Comparison of ENCODE assay signal across 8 cellular contexts in genomic region chr4:38131371-38132139, GRCh38.
DNase-seq lines count a peak whose midpoint lies in the region; ATAC-seq and TF ChIP-seq lines count a peak whose summit lies in the region.

No MANE protein-coding gene starts in this region.

- H3K27ac Mint-ChIP-seq in activated T-helper 17 cell treated with anti-CD3 and anti-CD28 coated beads, Interleukin-2, amount 50 U/mL, for 72 hours = peak overlapping the region; percentile 98

- DNase-seq in MM.1S (peak; percentile 54), cardiac muscle cell (ENCODE audit: low read depth in 1 of 2, low spot score in 1 of 2) (peak; percentile 39 to 43), NCI-H345 treated with DMSO at 0.1 percent for 48 hours (lab: John Stamatoyannopoulos, UW; ENCODE audit: unreplicated experiment) (no peak), dermis blood vessel endothelial cell (no peak), T1000 (lab: John Stamatoyannopoulos, UW) (no peak)
- peak; percentile 39 for DNase-seq in stimulated activated CD4-positive, alpha-beta T cell treated with anti-CD3 and anti-CD28 coated beads, Interleukin-1b, Interleukin-23, amount 100 ng/mL, for 1 hour (ENCODE audit: low read depth in 2 of 2)

- no peaks in the 10 kb centered on the region for H4K20me1 ChIP-seq in MM.1S (ENCODE audit: insufficient read depth, low read length)

- H3K4me1 ChIP-seq in MM.1S (ENCODE audit: low read length) = peaks cover 72% of the 10 kb centered on the region
- H3K4me1 ChIP-seq in cardiac muscle cell (ENCODE audit: low read depth) = peaks cover 16% of the 10 kb centered on the region

- H3K9me3 ChIP-seq in MM.1S (replicated peaks; ENCODE audit: insufficient read depth, low read length) = no peaks in the 10 kb centered on the region
- H3K9me3 ChIP-seq in cardiac muscle cell (ENCODE audit: low read depth) = no peaks in the 10 kb centered on the region

- no peaks in the 10 kb centered on the region for H3K9me2 ChIP-seq in MM.1S (replicated peaks; ENCODE audit: insufficient read depth, low read length)

- no peak overlapping the region for H2AFZ ChIP-seq in MM.1S (ENCODE audit: low read length)

- TF ChIP-seq CTCF in MM.1S (IDR thresholded peaks at IDR 0.05; ENCODE audit: low read length) (no peak), cardiac muscle cell (IDR thresholded peaks at IDR 0.05; ENCODE audit: low read depth, low read length) (no peak)

- H3K36me3 ChIP-seq in MM.1S (replicated peaks; ENCODE audit: insufficient read depth, low read length) = no peaks in the 10 kb centered on the region; the same call in 1 of the 2 replicates
- H3K36me3 ChIP-seq in cardiac muscle cell = no peaks in the 10 kb centered on the region

- no peaks in the 10 kb centered on the region for H3K27me3 Mint-ChIP-seq in activated T-helper 17 cell treated with anti-CD3 and anti-CD28 coated beads, Interleukin-2, amount 50 U/mL, for 72 hours

- H3K27ac ChIP-seq in MM.1S (ENCODE audit: low read length) = peak overlapping the region; percentile 93
- H3K27ac ChIP-seq in cardiac muscle cell = peak overlapping the region; percentile 52

- peaks cover 69% of the 10 kb centered on the region for H3K36me3 Mint-ChIP-seq in activated T-helper 17 cell treated with anti-CD3 and anti-CD28 coated beads, Interleukin-2, amount 50 U/mL, for 72 hours (ENCODE audit: low read depth)

- peak overlapping the region; percentile 77 for H3K4me3 Mint-ChIP-seq in activated T-helper 17 cell treated with anti-CD3 and anti-CD28 coated beads, Interleukin-2, amount 50 U/mL, for 72 hours

- peak overlapping the region; percentile 75 for H3K9ac ChIP-seq in MM.1S (ENCODE audit: low read length)

- peak overlapping the region; percentile 3; the same call in 1 of the 2 replicates for H3K4me3 ChIP-seq in MM.1S (ENCODE audit: low read length)
- no peak overlapping the region for H3K4me3 ChIP-seq in cardiac muscle cell

- H3K9me3 Mint-ChIP-seq in activated T-helper 17 cell treated with anti-CD3 and anti-CD28 coated beads, Interleukin-2, amount 50 U/mL, for 72 hours = no peaks in the 10 kb centered on the region

- H3K27me3 ChIP-seq in MM.1S (replicated peaks; ENCODE audit: insufficient read depth, low read length) (no peaks in the 10 kb centered on the region), cardiac muscle cell (no peaks in the 10 kb centered on the region)

- ATAC-seq in GM18907 (IDR thresholded peaks at IDR 0.05; ENCODE audit: unreplicated experiment) = peak; percentile 34
- peak; percentile 67 for ATAC-seq in activated T-helper 17 cell treated with anti-CD3 and anti-CD28 coated beads, Interleukin-2, amount 50 U/mL, for 72 hours (replicated peaks)

- H3F3A ChIP-seq in MM.1S (ENCODE audit: insufficient read depth, low read length) = peaks cover 57% of the 10 kb centered on the region

- 0 out of 2 replicates have a peak, but pooled peaks cover 6% of the 10 kb centered on the region for H3K79me2 ChIP-seq in MM.1S (ENCODE audit: low read length)

- H3K4me2 ChIP-seq in MM.1S (ENCODE audit: low read depth, low read length) = peak overlapping the region; percentile 75

- H3K4me1 Mint-ChIP-seq in activated T-helper 17 cell treated with anti-CD3 and anti-CD28 coated beads, Interleukin-2, amount 50 U/mL, for 72 hours = peaks cover 42% of the 10 kb centered on the region

Comparison
In these comparisons a context has a peak if more than half of its experiments do, and no peak if none do; other contexts are left out.
1. DNase-seq: peak in MM.1S (single experiment), cardiac muscle cell (2 of 2) and stimulated activated CD4-positive, alpha-beta T cell treated with anti-CD3 and anti-CD28 coated beads, Interleukin-1b, Interleukin-23, amount 100 ng/mL, for 1 hour (2 of 2); none in NCI-H345 treated with DMSO at 0.1 percent for 48 hours (single experiment), dermis blood vessel endothelial cell (single experiment) and T1000 (single experiment).